Comparison of ENCODE assay signal across 8 cellular contexts in the genomic region with DNA sequence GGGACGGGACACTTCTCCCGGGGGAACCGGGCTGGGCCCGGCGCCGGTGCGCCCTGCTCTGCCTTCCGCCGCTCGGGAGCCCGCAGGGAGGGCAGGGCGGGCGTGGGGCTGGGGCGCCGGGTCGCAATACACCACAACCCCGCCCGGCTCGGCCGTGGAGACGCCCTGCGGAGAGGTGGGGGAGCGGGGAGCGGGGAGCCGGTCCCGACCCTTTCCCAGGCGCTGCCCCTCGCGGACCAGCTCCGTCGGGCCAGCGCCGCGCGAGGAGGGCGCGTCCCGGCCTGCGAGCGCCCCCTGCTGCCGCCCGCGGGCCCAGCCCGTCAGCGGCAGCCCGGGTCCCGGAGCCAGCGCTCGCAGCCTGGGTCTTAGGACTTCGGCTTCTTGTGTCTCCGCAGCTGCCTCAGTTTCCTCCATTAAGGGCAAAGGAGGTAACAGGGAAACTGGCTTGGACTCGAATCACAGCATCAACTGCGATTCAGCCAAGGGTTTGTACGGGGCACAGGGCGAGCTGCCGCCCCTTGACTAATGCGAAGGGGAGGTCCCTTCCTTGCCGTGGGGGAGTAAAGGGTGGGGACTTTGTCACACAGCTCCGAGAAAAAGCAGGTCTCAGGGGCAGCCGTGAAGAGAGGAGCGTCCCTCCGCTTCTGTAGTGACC. TPM values are rescaled to one million over a fixed set of nuclear protein-coding genes. Genes with fewer than 3 reads are reported as not detected.
A peak's percentile ranks its signal among the peaks of the same experiment; 100 is the strongest.
DNase-seq lines count a peak whose midpoint lies in the region; ATAC-seq and TF ChIP-seq lines count a peak whose summit lies in the region.

No MANE protein-coding gene starts in this region.

- no peaks in the 10 kb centered on the region for H3K36me3 ChIP-seq in adrenal gland (replicated peaks in 1 of 2)
- H3K36me3 ChIP-seq in skeletal muscle satellite cell (ENCODE audit: insufficient read depth, low read length), result no peaks in the 10 kb centered on the region

- H3K4me1 ChIP-seq in adrenal gland (replicated peaks in 1 of 2) (peaks cover 0 to 8% of the 10 kb centered on the region in 2 donors), skeletal muscle satellite cell (ENCODE audit: control insufficient read depth, insufficient read depth, low read length) (peaks cover 7% of the 10 kb centered on the region)

- TF ChIP-seq POLR2A in adrenal gland (IDR thresholded peaks at IDR 0.05) (no peak), lower leg skin (IDR thresholded peaks at IDR 0.05) (no peak)

- peak overlapping the region; percentile 77 for H3K4me3 Mint-ChIP-seq in CD4-positive, alpha-beta T cell

- H3K4me1 Mint-ChIP-seq in CD4-positive, alpha-beta T cell (ENCODE audit: low read depth), result peaks cover 10% of the 10 kb centered on the region

- ATAC-seq in CD4-positive, alpha-beta T cell (ENCODE audit: poor library complexity), result peak; percentile 75
- peak; percentile 62 for ATAC-seq in HG03442 (IDR thresholded peaks at IDR 0.05; ENCODE audit: unreplicated experiment)

- DNase-seq in CD4-positive, alpha-beta T cell, result peak in 9 of 10 experiments; percentile 37 to 67 (median 53)
- peak; percentile 87 for DNase-seq in GM19238 (ENCODE audit: insufficient read length, low spot score)
- peak; percentile 64 for DNase-seq in SW480 (ENCODE audit: low spot score)
- peak in 4 of 7 donors; percentile 36 to 53 (median 50) for DNase-seq in adrenal gland
- no peak for DNase-seq in lower leg skin (ENCODE audit: low spot score in 2 of 2)

- H3K9ac ChIP-seq in skeletal muscle satellite cell (ENCODE audit: low read depth, low read length), result no peak overlapping the region

- H3K9me3 ChIP-seq in CD4-positive, alpha-beta T cell (ENCODE audit: control insufficient read depth, low read length), result no peaks in the 10 kb centered on the region
- H3K9me3 ChIP-seq in adrenal gland (replicated peaks in 1 of 3), result no peaks in the 10 kb centered on the region
- H3K9me3 ChIP-seq in skeletal muscle satellite cell (replicated peaks; ENCODE audit: low read length), result no peaks in the 10 kb centered on the region

- CTCF ChIA-PET in CD4-positive, alpha-beta T cell (lab: Charles Lee), result interaction anchor here (0.7 to 3.5 kb wide), 23 partner anchors 9 to 125 kb away, joined by 3 to 35 read pairs (median 5); a partner anchor contains a TSS

- H3K27me3 ChIP-seq in CD4-positive, alpha-beta T cell (ENCODE audit: control insufficient read depth, insufficient read depth, low read length), result peaks cover 22% of the 10 kb centered on the region
- peaks cover 23% of the 10 kb centered on the region for H3K27me3 ChIP-seq in adrenal gland
- peaks cover 78% of the 10 kb centered on the region for H3K27me3 ChIP-seq in skeletal muscle satellite cell (ENCODE audit: control insufficient read depth, insufficient read depth, low read length)

- no peaks in the 10 kb centered on the region for H3K9me3 Mint-ChIP-seq in CD4-positive, alpha-beta T cell

- no peak overlapping the region for H3K27ac ChIP-seq in CD4-positive, alpha-beta T cell (ENCODE audit: low read depth, low read length)
- peak overlapping the region in 1 of 5 donors; percentile 35 for H3K27ac ChIP-seq in adrenal gland

- TF ChIP-seq CTCF in CD4-positive, alpha-beta T cell (IDR thresholded peaks at IDR 0.05), result peak; percentile 61
- TF ChIP-seq CTCF in adrenal gland (IDR thresholded peaks at IDR 0.05) (peak in 4 of 6 experiments; percentile 42 to 95 (median 90)), lower leg skin (IDR thresholded peaks at IDR 0.05) (peak in 1 of 3 donors; percentile 1)

- no peak overlapping the region for H3K27ac Mint-ChIP-seq in CD4-positive, alpha-beta T cell

- H3K36me3 Mint-ChIP-seq in CD4-positive, alpha-beta T cell (ENCODE audit: low read depth), result peaks cover 4% of the 10 kb centered on the region

- intact Hi-C loops in CD4-positive, alpha-beta T cell (cut with DNase I, micrococcal nuclease), result loop anchor here (2.0 to 10.0 kb wide), 3 partner anchors 92 to 124 kb away; no protein-coding TSS in a partner anchor
- intact Hi-C loops in adrenal gland (cut with DNase I), result loop anchor here in 1 of 2 donors (5.0 to 10.0 kb wide), 2 partner anchors 92 to 120 kb away; no protein-coding TSS in a partner anchor
- intact Hi-C loops in lower leg skin (cut with DNase I; ENCODE audit: low total_unique reads), result no loop called here

- H3K4me3 ChIP-seq in adrenal gland (peak overlapping the region in 2 of 4 donors; percentile 17 to 70), iPS-11a (ENCODE audit: low read depth, low read length) (peak overlapping the region; percentile 53), skeletal muscle satellite cell (ENCODE audit: low read length) (peak overlapping the region; percentile 52), lower leg skin (ENCODE audit: low read depth, poor library complexity, severe bottlenecking) (no peak overlapping the region)

- peak overlapping the region; percentile 78 for H3K4me2 ChIP-seq in skeletal muscle satellite cell (ENCODE audit: low read length)

- POLR2A ChIA-PET in CD4-positive, alpha-beta T cell (lab: Charles Lee), result interaction anchor here (0.7 to 1.7 kb wide), 6 partner anchors 10 to 125 kb away, joined by 3 to 8 read pairs (median 4); a partner anchor contains a TSS

- H3K27me3 Mint-ChIP-seq in CD4-positive, alpha-beta T cell, result peaks cover 31% of the 10 kb centered on the region

- WGBS in adrenal gland, 4 donors, result 2 to 18% (median 6%) methylated on average over 5 to 62 of the region's 62 CpGs
- 2 to 8% methylated on average over 11 to 26 of the region's 62 CpGs for WGBS in lower leg skin, 2 donors

RNA-seq across cellular contexts. Expression of a gene that starts 0.6 kb away (rescaled TPM):
- under 1 TPM; 0.52 to 0.84 TPM for total RNA-seq in CD4-positive, alpha-beta T cell
- total RNA-seq in adrenal gland (10 to 100 TPM in 1 of 8 donors, 1 to 10 TPM in 6, under 1 TPM in 1; 0.95 to 12.9 (median 4.3) TPM), lower leg skin (1 to 10 TPM in 1 of 4 donors, under 1 TPM in 3; 0.42 to 2.4 (median 0.97) TPM)
- polyA plus RNA-seq in adrenal gland, result 1 to 10 TPM; 1.2 to 5.5 (median 2.0) TPM
- total RNA-seq in skeletal muscle satellite cell (2012; rRNA removed), result not detected in 2 replicates

RNA-seq across cellular contexts. Expression of a gene that starts 21.3 kb away (rescaled TPM):
- 1 to 10 TPM; 5.0 to 6.5 TPM for total RNA-seq in CD4-positive, alpha-beta T cell
- not detected for total RNA-seq in adrenal gland
- not detected for polyA plus RNA-seq in adrenal gland
- total RNA-seq in skeletal muscle satellite cell (2012; rRNA removed), result not detected in 2 replicates
- 1 to 10 TPM in 1 of 4 donors, under 1 TPM in 2, not detected in 1; 0.20 to 1.8 (median 0.63) TPM for total RNA-seq in lower leg skin

RNA-seq across cellular contexts. Expression of a gene that starts 28.2 kb away (rescaled TPM):
- 100 to 1,000 TPM; 728 to 730 TPM for total RNA-seq in CD4-positive, alpha-beta T cell
- total RNA-seq in adrenal gland (1 to 10 TPM in 7 of 8 donors, under 1 TPM in 1; 0.97 to 4.7 (median 2.3) TPM), lower leg skin (10 to 100 TPM; 39.3 to 57.0 (median 48.8) TPM)
- 1 to 10 TPM in 2 of 3 donors, under 1 TPM in 1; 0.48 to 2.4 (median 1.9) TPM for polyA plus RNA-seq in adrenal gland
- total RNA-seq in skeletal muscle satellite cell (2012; rRNA removed), result 1.7 and 1.8 TPM in 2 replicates

Comparison
In these comparisons a context has a peak if more than half of its experiments do, and no peak if none do; other contexts are left out.
1. DNase-seq: peak in CD4-positive, alpha-beta T cell (9 of 10), GM19238 (single experiment), SW480 (single experiment) and adrenal gland (4 of 7); none in lower leg skin (0 of 2).
2. RNA of a gene that starts 28.2 kb away (total RNA-seq): 728 to 730 TPM in CD4-positive, alpha-beta T cell; 39.3 to 57.0 TPM in lower leg skin and 0.97 to 4.7 TPM in adrenal gland; every median in the first group is over 10 times any median in the second.